8 cellular contexts compared by ENCODE assay signal in the genomic region with DNA sequence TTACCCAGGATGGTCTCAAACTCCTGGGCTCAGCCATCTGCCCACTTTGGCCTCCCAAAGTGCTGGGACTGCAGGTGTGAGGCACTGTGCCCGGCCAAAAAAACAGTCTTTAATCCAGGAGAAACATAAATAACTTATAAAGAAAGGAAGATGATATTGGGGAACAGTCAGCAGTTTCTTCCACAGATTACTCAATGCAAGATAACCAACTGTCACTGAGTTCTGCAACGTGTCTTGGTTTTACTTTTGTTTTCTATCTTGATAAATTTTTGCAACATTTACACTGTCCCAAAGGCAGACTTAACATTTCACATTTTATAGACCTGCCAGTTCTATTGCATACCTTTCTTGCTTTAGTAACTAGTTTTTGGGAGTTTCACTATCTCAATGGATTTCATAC.
DNase-seq lines count a peak whose midpoint lies in the region; ATAC-seq and TF ChIP-seq lines count a peak whose summit lies in the region.

No MANE protein-coding gene starts in this region.

- H3K27me3 Mint-ChIP-seq in activated naive CD8-positive, alpha-beta T cell treated with anti-CD3 and anti-CD28 coated beads, Interleukin-2, amount 10 ng/mL, durations not matched to agents 7 days and 5 days, result no peaks in the 10 kb centered on the region
- H3K27me3 Mint-ChIP-seq in mesothelial cell of epicardium (ENCODE audit: low read depth), result peaks cover 2% of the 10 kb centered on the region

- peak; percentile 53 for DNase-seq in CD1c-positive myeloid dendritic cell (ENCODE audit: extremely low spot score)
- no peak for DNase-seq in activated naive CD8-positive, alpha-beta T cell treated with anti-CD3 and anti-CD28 coated beads, Interleukin-2, amount 10 ng/mL, durations not matched to agents 7 days and 5 days
- no peak for DNase-seq in activated gamma-delta T cell treated with Interleukin-2 at 50 U/mL for 16 hours
- no peak for DNase-seq in dedifferentiated amniotic fluid mesenchymal stem cell (ENCODE audit: extremely low spot score)
- no peak for DNase-seq in stimulated activated CD4-positive, alpha-beta T cell treated with anti-CD3 and anti-CD28 coated beads, Interleukin-4, amount 100 ng/mL, for 24 hours
- DNase-seq in mesothelial cell of epicardium (ENCODE audit: low spot score in 2 of 2, unreplicated experiment in 2 of 2), result no peak

- peaks cover 77% of the 10 kb centered on the region for H3K4me1 Mint-ChIP-seq in activated naive CD8-positive, alpha-beta T cell treated with anti-CD3 and anti-CD28 coated beads, Interleukin-2, amount 10 ng/mL, durations not matched to agents 7 days and 5 days
- no peaks in the 10 kb centered on the region for H3K4me1 Mint-ChIP-seq in mesothelial cell of epicardium

- no peak for TF ChIP-seq CTCF in mesothelial cell of epicardium (IDR thresholded peaks at IDR 0.05; ENCODE audit: unreplicated experiment)

- no peaks in the 10 kb centered on the region for H3K9me3 Mint-ChIP-seq in activated naive CD8-positive, alpha-beta T cell treated with anti-CD3 and anti-CD28 coated beads, Interleukin-2, amount 10 ng/mL, durations not matched to agents 7 days and 5 days
- no peaks in the 10 kb centered on the region for H3K9me3 Mint-ChIP-seq in mesothelial cell of epicardium

- POLR2A ChIA-PET in activated naive CD8-positive, alpha-beta T cell treated with anti-CD3 and anti-CD28 coated beads, Interleukin-2, amount 10 ng/mL, durations not matched to agents 7 days and 5 days (lab: Charles Lee), result interaction anchor here (1.0 to 5.9 kb wide), 5 partner anchors 9 to 67 kb away, joined by 3 to 61 read pairs (median 4); a partner anchor contains a TSS

- peaks cover 18% of the 10 kb centered on the region for H3K36me3 Mint-ChIP-seq in activated naive CD8-positive, alpha-beta T cell treated with anti-CD3 and anti-CD28 coated beads, Interleukin-2, amount 10 ng/mL, durations not matched to agents 7 days and 5 days
- no peaks in the 10 kb centered on the region for H3K36me3 Mint-ChIP-seq in mesothelial cell of epicardium

- H3K4me3 Mint-ChIP-seq in activated naive CD8-positive, alpha-beta T cell treated with anti-CD3 and anti-CD28 coated beads, Interleukin-2, amount 10 ng/mL, durations not matched to agents 7 days and 5 days, result peak overlapping the region; percentile 92
- H3K4me3 Mint-ChIP-seq in mesothelial cell of epicardium, result no peak overlapping the region

- peak overlapping the region; percentile 90 for H3K27ac Mint-ChIP-seq in activated naive CD8-positive, alpha-beta T cell treated with anti-CD3 and anti-CD28 coated beads, Interleukin-2, amount 10 ng/mL, durations not matched to agents 7 days and 5 days
- H3K27ac Mint-ChIP-seq in mesothelial cell of epicardium, result no peak overlapping the region

- ATAC-seq in GM19372 (IDR thresholded peaks at IDR 0.05; ENCODE audit: low read depth, unreplicated experiment) (peak; percentile 68), HG03378 (IDR thresholded peaks at IDR 0.05; ENCODE audit: unreplicated experiment) (peak; percentile 67)
- peak; percentile 45 for ATAC-seq in activated naive CD8-positive, alpha-beta T cell treated with anti-CD3 and anti-CD28 coated beads, Interleukin-2, amount 10 ng/mL, durations not matched to agents 7 days and 5 days (ENCODE audit: low read depth)
